Comparison of ENCODE assay signal across 9 cellular contexts in the genomic region with DNA sequence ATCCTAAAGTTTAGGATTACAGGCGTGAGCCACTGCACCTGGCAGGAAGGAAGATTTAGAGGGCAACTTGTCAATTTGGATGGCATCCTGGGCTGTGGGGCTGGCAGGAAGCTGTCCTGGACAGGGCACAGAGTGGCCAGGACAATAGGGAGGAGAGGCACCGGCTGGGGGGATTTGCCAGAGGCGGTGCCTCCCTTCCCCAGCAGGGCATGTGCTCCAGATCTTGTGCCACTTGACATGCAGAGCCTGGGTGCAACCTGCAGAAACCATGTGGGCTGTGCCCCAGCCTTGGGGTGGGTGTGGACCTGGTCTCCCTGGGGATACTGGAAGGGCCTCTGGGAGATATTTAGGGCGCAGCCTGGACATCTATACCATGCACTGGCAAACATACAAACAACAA. TPM values are rescaled to one million over a fixed set of nuclear protein-coding genes. Genes with fewer than 3 reads are reported as not detected.
DNase-seq lines count a peak whose midpoint lies in the region; ATAC-seq, FAIRE-seq and TF ChIP-seq lines count a peak whose summit lies in the region.
"Had no signal": no experiment of that assay in that cellular context is flagged by ENCODE, and none has a peak within 500 bp of the region (broad histone marks: within the 10 kb centered on the region; RNA-seq: fewer than 3 reads in every experiment).

No MANE protein-coding gene starts in this region.

- H3K4me2 ChIP-seq in keratinocyte (ENCODE audit: control insufficient read depth, extremely low read depth, insufficient read depth, low read depth, low read length): peak overlapping the region; percentile 63

- no peaks in the 10 kb centered on the region for H3K9me3 ChIP-seq in keratinocyte (ENCODE audit: control insufficient read depth, low read depth, low read length)

- H3K4me3 ChIP-seq in keratinocyte (ENCODE audit: control insufficient read depth in 2 of 3, extremely low read depth in 1 of 3, insufficient read depth in 2 of 3, low read depth in 1 of 3, low read length in 3 of 3): no peak overlapping the region

- intact Hi-C loops in activated T-helper 1 cell treated with anti-CD3 and anti-CD28 coated beads, Interleukin-12 subunit alpha, Interleukin-12 subunit beta, Interleukin-2, Interleukin-4 antibody, amounts not matched to agents 30 ng/mL and 10 ng/mL and 1 ng/mL, durations not matched to agents 14 hours and 24 hours and 36 hours (cut with micrococcal nuclease): no loop called here

- no peaks in the 10 kb centered on the region for H3K79me2 ChIP-seq in keratinocyte (ENCODE audit: control insufficient read depth, insufficient read depth, low read length)

- DNase-seq in activated T-helper 1 cell treated with anti-CD3 and anti-CD28 coated beads, Interleukin-12 subunit alpha, Interleukin-12 subunit beta, Interleukin-2, Interleukin-4 antibody, amounts not matched to agents 30 ng/mL and 10 ng/mL and 1 ng/mL, durations not matched to agents 14 hours and 24 hours and 36 hours (ENCODE audit: low spot score): no peak
- DNase-seq in keratinocyte (ENCODE audit: low read depth, low spot score) (no peak), HuH-7 (ENCODE audit: low spot score) (no peak), NCI-H774 (lab: John Stamatoyannopoulos, UW) (no peak)
- DNase-seq in activated CD4-positive, alpha-beta T cell treated with anti-CD3 and anti-CD28 coated beads for 1 hour: no peak

- H3K4me1 ChIP-seq in keratinocyte (ENCODE audit: control insufficient read depth, extremely low read depth, insufficient read depth, low read length): peaks cover 17% of the 10 kb centered on the region

- H4K20me1 ChIP-seq in keratinocyte (ENCODE audit: control insufficient read depth, extremely low read depth, insufficient read depth, low read length): no peaks in the 10 kb centered on the region

- H2AFZ ChIP-seq in keratinocyte (ENCODE audit: control insufficient read depth, low read length): peak overlapping the region; percentile 34

- H3K9me1 ChIP-seq in keratinocyte (ENCODE audit: control insufficient read depth, extremely low read depth, insufficient read depth, low read length): no peaks in the 10 kb centered on the region

- no peaks in the 10 kb centered on the region for H3K36me3 ChIP-seq in keratinocyte (ENCODE audit: control insufficient read depth in 2 of 2, extremely low read depth in 1 of 2, insufficient read depth in 2 of 2, low read length in 2 of 2)

- H3K9ac ChIP-seq in keratinocyte (ENCODE audit: control insufficient read depth, extremely low read depth, insufficient read depth, low read length): peak overlapping the region; percentile 99

- H3K9me3 Mint-ChIP-seq in activated T-helper 1 cell treated with anti-CD3 and anti-CD28 coated beads, Interleukin-12 subunit alpha, Interleukin-12 subunit beta, Interleukin-2, Interleukin-4 antibody, amounts not matched to agents 30 ng/mL and 10 ng/mL and 1 ng/mL, durations not matched to agents 14 hours and 24 hours and 36 hours: peaks cover 9% of the 10 kb centered on the region

- dilution Hi-C loops in keratinocyte (cut with MboI; ENCODE audit: extremely low pct_ligation_motif_present, low sequenced_read_pairs): no loop called here

- no peaks in the 10 kb centered on the region for H3K27me3 ChIP-seq in keratinocyte (ENCODE audit: control insufficient read depth, extremely low read depth, insufficient read depth, low read length)

- TF ChIP-seq CTCF in keratinocyte (optimal IDR thresholded peaks at IDR 0.05 in 1 of 3, IDR thresholded peaks at IDR 0.05 in 1 of 3, conservative IDR thresholded peaks at IDR 0.05 in 1 of 3; ENCODE audit: extremely low read depth in 1 of 3, insufficient read depth in 2 of 3, low read length in 3 of 3): no peak

- H3K27ac Mint-ChIP-seq in activated T-helper 1 cell treated with anti-CD3 and anti-CD28 coated beads, Interleukin-12 subunit alpha, Interleukin-12 subunit beta, Interleukin-2, Interleukin-4 antibody, amounts not matched to agents 30 ng/mL and 10 ng/mL and 1 ng/mL, durations not matched to agents 14 hours and 24 hours and 36 hours: peak overlapping the region; percentile 95

- peaks cover 12% of the 10 kb centered on the region for H3K36me3 Mint-ChIP-seq in activated T-helper 1 cell treated with anti-CD3 and anti-CD28 coated beads, Interleukin-12 subunit alpha, Interleukin-12 subunit beta, Interleukin-2, Interleukin-4 antibody, amounts not matched to agents 30 ng/mL and 10 ng/mL and 1 ng/mL, durations not matched to agents 14 hours and 24 hours and 36 hours (ENCODE audit: low read depth)

- ATAC-seq in HG03280 (IDR thresholded peaks at IDR 0.05; ENCODE audit: unreplicated experiment): peak; percentile 15
- no peak for ATAC-seq in HG03196 (IDR thresholded peaks at IDR 0.05; ENCODE audit: unreplicated experiment)

- FAIRE-seq in keratinocyte (lab: Jason Lieb, UNC): no peak
- FAIRE-seq: islet of Langerhans had no signal

- no peaks in the 10 kb centered on the region for H3K27me3 Mint-ChIP-seq in activated T-helper 1 cell treated with anti-CD3 and anti-CD28 coated beads, Interleukin-12 subunit alpha, Interleukin-12 subunit beta, Interleukin-2, Interleukin-4 antibody, amounts not matched to agents 30 ng/mL and 10 ng/mL and 1 ng/mL, durations not matched to agents 14 hours and 24 hours and 36 hours (ENCODE audit: insufficient read depth)

- no peak overlapping the region for H3K4me3 Mint-ChIP-seq in activated T-helper 1 cell treated with anti-CD3 and anti-CD28 coated beads, Interleukin-12 subunit alpha, Interleukin-12 subunit beta, Interleukin-2, Interleukin-4 antibody, amounts not matched to agents 30 ng/mL and 10 ng/mL and 1 ng/mL, durations not matched to agents 14 hours and 24 hours and 36 hours

- peak overlapping the region; percentile 100 for H3K27ac ChIP-seq in keratinocyte (ENCODE audit: control insufficient read depth, insufficient read depth, low read length)
- peak overlapping the region; percentile 98 for H3K27ac ChIP-seq in temporal lobe (ENCODE audit: low read depth, low read length)

- peaks cover 21% of the 10 kb centered on the region for H3K4me1 Mint-ChIP-seq in activated T-helper 1 cell treated with anti-CD3 and anti-CD28 coated beads, Interleukin-12 subunit alpha, Interleukin-12 subunit beta, Interleukin-2, Interleukin-4 antibody, amounts not matched to agents 30 ng/mL and 10 ng/mL and 1 ng/mL, durations not matched to agents 14 hours and 24 hours and 36 hours (ENCODE audit: low read depth)

RNA-seq across cellular contexts. Expression of a gene that starts 58.6 kb away (rescaled TPM):
- total RNA-seq in activated T-helper 1 cell treated with anti-CD3 and anti-CD28 coated beads, Interleukin-12 subunit alpha, Interleukin-12 subunit beta, Interleukin-2, Interleukin-4 antibody, amounts not matched to agents 30 ng/mL and 10 ng/mL and 1 ng/mL, durations not matched to agents 14 hours and 24 hours and 36 hours: 8,439 and 8,694 TPM in 2 replicates
- polyA plus RNA-seq in keratinocyte: 9,858 to 11,226 TPM (median 10,860 TPM) in 3 replicates
- polyA plus RNA-seq in keratinocyte (2011; ENCODE audit: low read depth): 6,665 TPM
- polyA plus RNA-seq in keratinocyte (2011; cell fraction: cytosol; rRNA removed): 11,685 and 14,872 TPM in 2 replicates
- 3,107 and 3,232 TPM in 2 replicates for polyA plus RNA-seq in keratinocyte (2011; cell fraction: nucleus; rRNA removed)
- 6,746 and 12,205 TPM in 2 replicates for polyA plus RNA-seq in keratinocyte (2012; ENCODE audit: low replicate concordance)
- polyA minus RNA-seq in keratinocyte: 7,780 to 11,023 TPM (median 10,902 TPM) in 3 replicates
- polyA minus RNA-seq in keratinocyte (2011; cell fraction: cytosol; rRNA and poly(A)+ RNA removed): 5,820 TPM
- 993 and 1,688 TPM in 2 replicates for polyA minus RNA-seq in keratinocyte (2011; cell fraction: nucleus; rRNA and poly(A)+ RNA removed)
- total RNA-seq in temporal lobe: 10,681 TPM
